Comparison of ENCODE assay signal across 8 cellular contexts in genomic region chr2:64918220-64918886, GRCh38.
DNase-seq lines count a peak whose midpoint lies in the region; ATAC-seq and TF ChIP-seq lines count a peak whose summit lies in the region.

No MANE protein-coding gene starts in this region.

- no peaks in the 10 kb centered on the region for H3K36me3 Mint-ChIP-seq in activated T-cell treated with anti-CD3 and anti-CD28 coated beads, Interleukin-2, amount 50 U/mL, for 4 hours (ENCODE audit: insufficient read depth)
- no peaks in the 10 kb centered on the region for H3K36me3 Mint-ChIP-seq in activated naive CD8-positive, alpha-beta T cell treated with anti-CD3 and anti-CD28 coated beads, Interleukin-2, amount 50 U/mL, for 24 hours (ENCODE audit: low read depth)

- no peaks in the 10 kb centered on the region for H3K4me1 ChIP-seq in tibial artery

- DNase-seq in activated T-cell treated with anti-CD3 and anti-CD28 coated beads, Interleukin-2, amount 50 U/mL, for 4 hours = no peak
- DNase-seq in activated T-cell treated with anti-CD3 and anti-CD28 coated beads, Interleukin-2, amount 50 U/mL, for 48 hours = no peak
- no peak for DNase-seq in activated naive CD8-positive, alpha-beta T cell treated with anti-CD3 and anti-CD28 coated beads, Interleukin-2, amount 50 U/mL, for 24 hours
- DNase-seq in tibial artery (no peak), LoVo (ENCODE audit: low spot score) (no peak), NCI-H1105 treated with DMSO at 0.1 percent for 48 hours (lab: John Stamatoyannopoulos, UW) (no peak), activated gamma-delta T cell (lab: John Stamatoyannopoulos, UW) (no peak)

- H3K27me3 ChIP-seq in layer of hippocampus (ENCODE audit: control insufficient read depth, insufficient read depth, low read length) (no peaks in the 10 kb centered on the region), tibial artery (no peaks in the 10 kb centered on the region)

- peaks cover 10% of the 10 kb centered on the region for H3K4me1 Mint-ChIP-seq in activated T-cell treated with anti-CD3 and anti-CD28 coated beads, Interleukin-2, amount 50 U/mL, for 4 hours (ENCODE audit: low read depth)
- H3K4me1 Mint-ChIP-seq in activated naive CD8-positive, alpha-beta T cell treated with anti-CD3 and anti-CD28 coated beads, Interleukin-2, amount 50 U/mL, for 24 hours = peaks cover 14% of the 10 kb centered on the region

- peak overlapping the region; percentile 88 for H3K4me3 Mint-ChIP-seq in activated T-cell treated with anti-CD3 and anti-CD28 coated beads, Interleukin-2, amount 50 U/mL, for 4 hours
- H3K4me3 Mint-ChIP-seq in activated naive CD8-positive, alpha-beta T cell treated with anti-CD3 and anti-CD28 coated beads, Interleukin-2, amount 50 U/mL, for 24 hours = peak overlapping the region; percentile 89

- peak in 1 of 2 donors; percentile 12 for ATAC-seq in activated T-cell treated with anti-CD3 and anti-CD28 coated beads, Interleukin-2, amount 50 U/mL, for 4 hours
- no peak for ATAC-seq in activated naive CD8-positive, alpha-beta T cell treated with anti-CD3 and anti-CD28 coated beads, Interleukin-2, amount 50 U/mL, for 24 hours

- no peaks in the 10 kb centered on the region for H3K36me3 ChIP-seq in tibial artery

- no peak for TF ChIP-seq CTCF in tibial artery (IDR thresholded peaks at IDR 0.05)

- H3K27ac Mint-ChIP-seq in activated naive CD8-positive, alpha-beta T cell treated with anti-CD3 and anti-CD28 coated beads, Interleukin-2, amount 50 U/mL, for 24 hours = peak overlapping the region; percentile 93

- H3K27me3 Mint-ChIP-seq in activated T-cell treated with anti-CD3 and anti-CD28 coated beads, Interleukin-2, amount 50 U/mL, for 4 hours (ENCODE audit: low read depth) = no peaks in the 10 kb centered on the region
- H3K27me3 Mint-ChIP-seq in activated naive CD8-positive, alpha-beta T cell treated with anti-CD3 and anti-CD28 coated beads, Interleukin-2, amount 50 U/mL, for 24 hours = no peaks in the 10 kb centered on the region

- no peaks in the 10 kb centered on the region for H3K9me3 ChIP-seq in tibial artery

- peak overlapping the region; percentile 37 to 44 for H3K4me3 ChIP-seq in tibial artery

- H3K9me3 Mint-ChIP-seq in activated T-cell treated with anti-CD3 and anti-CD28 coated beads, Interleukin-2, amount 50 U/mL, for 4 hours = no peaks in the 10 kb centered on the region
- H3K9me3 Mint-ChIP-seq in activated naive CD8-positive, alpha-beta T cell treated with anti-CD3 and anti-CD28 coated beads, Interleukin-2, amount 50 U/mL, for 24 hours = no peaks in the 10 kb centered on the region

- intact Hi-C loops in tibial artery (cut with DNase I; ENCODE audit: low total_unique reads) = loop anchor here (5.0 kb wide), 1 partner anchor 269 kb away; no protein-coding TSS in a partner anchor

- H3K27ac ChIP-seq in layer of hippocampus (ENCODE audit: low read depth, low read length) (peak overlapping the region; percentile 54), tibial artery (peak overlapping the region in 1 of 2 donors; percentile 56)
